ENCODE assay signal across 22 cellular contexts in genomic region chr2:3341336-3341735, GRCh38. TPM values are rescaled to one million over a fixed set of nuclear protein-coding genes. Genes with fewer than 3 reads are reported as not detected.
DNase-seq lines count a peak whose midpoint lies in the region; FAIRE-seq lines count a peak whose summit lies in the region.
"Had no signal": no experiment of that assay in that cellular context is flagged by ENCODE, and none has a peak within 500 bp of the region (broad histone marks: within the 10 kb centered on the region; RNA-seq: fewer than 3 reads in every experiment).

No MANE protein-coding gene starts in this region.

- peak; percentile 55 for FAIRE-seq in urothelium cell line (lab: Jason Lieb, UNC)
- FAIRE-seq: GM18507, GM19239 had no signal

- H3K27ac ChIP-seq in angular gyrus (ENCODE audit: low read depth, low read length) = peak overlapping the region; percentile 59

- H3K9me3 Mint-ChIP-seq in T-helper 2 cell treated with Interferon-gamma antibody and Interleukin-4, amounts not matched to agents 5 μg/mL and 100 μg/mL, for 36 hours = no peaks in the 10 kb centered on the region
- H3K9me3 Mint-ChIP-seq: CD8-positive, alpha-beta T cell; HFFc6 had no signal

- no peaks in the 10 kb centered on the region for H3K4me1 Mint-ChIP-seq in T-helper 2 cell treated with Interferon-gamma antibody and Interleukin-4, amounts not matched to agents 5 μg/mL and 100 μg/mL, for 36 hours (ENCODE audit: low read depth)

- no peaks in the 10 kb centered on the region for H3K27me3 Mint-ChIP-seq in T-helper 2 cell treated with Interferon-gamma antibody and Interleukin-4, amounts not matched to agents 5 μg/mL and 100 μg/mL, for 36 hours (ENCODE audit: low read depth)

- peak overlapping the region; percentile 21 for H3K27ac Mint-ChIP-seq in T-helper 2 cell treated with Interferon-gamma antibody and Interleukin-4, amounts not matched to agents 5 μg/mL and 100 μg/mL, for 36 hours
- H3K27ac Mint-ChIP-seq: CD8-positive, alpha-beta T cell; HFFc6 had no signal

- DNase-seq in T-helper 2 cell treated with Interferon-gamma antibody and Interleukin-4, amounts not matched to agents 5 μg/mL and 100 μg/mL, for 36 hours (ENCODE audit: low spot score) = no peak
- DNase-seq in T-helper 2 cell = no peak
- peak; percentile 81 for DNase-seq in mesenteric fat pad (ENCODE audit: low spot score)
- DNase-seq in urothelium cell line (ENCODE audit: low spot score) = no peak
- DNase-seq in T-helper 9 cell = no peak
- no peak for DNase-seq in retina
- DNase-seq in NCI-H187 treated with DMSO at 0.1 percent for 48 hours (lab: John Stamatoyannopoulos, UW) = no peak
- DNase-seq: AML-193; C1 segment of cervical spinal cord; CD8-positive, alpha-beta T cell; DMS153; HFFc6; KBM-7; NCI-H1105; NCI-H2081; NCI-H2171 treated with DMSO at 0.1 percent for 48 hours; NCI-H446; NCI-H526; SHP77 had no signal

- no peak overlapping the region for H3K4me3 Mint-ChIP-seq in T-helper 2 cell treated with Interferon-gamma antibody and Interleukin-4, amounts not matched to agents 5 μg/mL and 100 μg/mL, for 36 hours
- H3K4me3 Mint-ChIP-seq: CD8-positive, alpha-beta T cell; HFFc6 had no signal

- peaks cover 19% of the 10 kb centered on the region for H3K36me3 Mint-ChIP-seq in T-helper 2 cell treated with Interferon-gamma antibody and Interleukin-4, amounts not matched to agents 5 μg/mL and 100 μg/mL, for 36 hours (ENCODE audit: low read depth)

RNA-seq across cellular contexts. Expression of gene EIPR1, which starts 36.3 kb away (rescaled TPM):
- total RNA-seq in mesenteric fat pad = 16.3 TPM

RNA-seq across cellular contexts. Expression of gene TRAPPC12, which starts 38.2 kb away (rescaled TPM):
- 78.9 TPM for total RNA-seq in mesenteric fat pad
